ENCODE assay signal across 28 cellular contexts in the genomic region with DNA sequence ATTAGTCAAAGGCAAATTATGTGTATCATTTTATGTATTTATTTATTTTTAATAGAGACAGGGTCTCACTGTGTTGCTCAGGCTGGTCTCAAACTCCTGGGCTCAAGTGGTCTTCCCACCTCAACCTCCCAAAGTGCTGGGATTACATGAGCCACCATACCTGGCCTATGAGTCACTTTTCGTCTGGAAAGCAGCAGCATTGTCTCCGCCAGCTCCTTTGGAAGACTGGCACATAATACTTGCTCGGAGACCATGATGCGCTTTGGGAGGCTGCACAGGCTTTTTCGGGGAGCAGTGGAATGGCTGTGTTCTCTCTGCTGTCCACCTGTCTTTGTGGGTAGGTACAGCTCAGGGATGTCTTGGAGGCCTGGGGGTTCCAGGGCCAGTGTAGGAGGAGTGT.
DNase-seq lines count a peak whose midpoint lies in the region; ATAC-seq, FAIRE-seq and TF ChIP-seq lines count a peak whose summit lies in the region.
"Had no signal": no experiment of that assay in that cellular context is flagged by ENCODE, and none has a peak within 500 bp of the region (broad histone marks: within the 10 kb centered on the region; RNA-seq: fewer than 3 reads in every experiment).

No MANE protein-coding gene starts in this region.

- H3K4me1 ChIP-seq in HUES48 (ENCODE audit: control insufficient read depth, insufficient read depth, low read length): peaks cover 19% of the 10 kb centered on the region
- peaks cover 11% of the 10 kb centered on the region for H3K4me1 ChIP-seq in astrocyte (ENCODE audit: insufficient read depth, low read length)
- peaks cover 14% of the 10 kb centered on the region for H3K4me1 ChIP-seq in hepatocyte (ENCODE audit: insufficient read depth)
- H3K4me1 ChIP-seq: right atrium auricular region had no signal

- FAIRE-seq in astrocyte (lab: Jason Lieb, UNC): no peak
- FAIRE-seq: GM12892 had no signal

- no peaks in the 10 kb centered on the region for H3K9me3 Mint-ChIP-seq in astrocyte (ENCODE audit: unreplicated experiment)
- H3K9me3 Mint-ChIP-seq in activated naive CD4-positive, alpha-beta T cell treated with anti-CD3 and anti-CD28 coated beads, Interleukin-2, amount 50 U/mL, for 72 hours: no peaks in the 10 kb centered on the region
- H3K9me3 Mint-ChIP-seq: activated B cell treated with CpG ODN at 0.5 μM for 24 hours; CD8-positive, alpha-beta memory T cell; neural crest cell had no signal

- H3K27me3 ChIP-seq in HUES48 (ENCODE audit: control insufficient read depth, insufficient read depth, low read length) (no peaks in the 10 kb centered on the region), astrocyte (ENCODE audit: insufficient read depth, low read length) (no peaks in the 10 kb centered on the region), hepatocyte (no peaks in the 10 kb centered on the region)
- H3K27me3 ChIP-seq: brain microvascular endothelial cell, dorsolateral prefrontal cortex, ovary, right atrium auricular region, suprapubic skin had no signal

- H3K36me3 Mint-ChIP-seq in astrocyte (ENCODE audit: low read depth, unreplicated experiment): peaks cover 10% of the 10 kb centered on the region
- H3K36me3 Mint-ChIP-seq in activated naive CD4-positive, alpha-beta T cell treated with anti-CD3 and anti-CD28 coated beads, Interleukin-2, amount 50 U/mL, for 72 hours: no peaks in the 10 kb centered on the region

- peaks cover 14% of the 10 kb centered on the region; the same call in 1 of the 2 replicates for H3K36me3 ChIP-seq in HUES48 (ENCODE audit: control insufficient read depth, insufficient read depth, low read length)
- H3K36me3 ChIP-seq in astrocyte (ENCODE audit: insufficient read depth, low read length): no peaks in the 10 kb centered on the region
- no peaks in the 10 kb centered on the region for H3K36me3 ChIP-seq in hepatocyte (replicated peaks; ENCODE audit: insufficient read depth, low read depth)
- H3K36me3 ChIP-seq: brain microvascular endothelial cell, ovary, right atrium auricular region had no signal

- no peak overlapping the region for H3K4me2 ChIP-seq in astrocyte (ENCODE audit: low read length)
- no peak overlapping the region for H3K4me2 ChIP-seq in hepatocyte
- H3K4me2 ChIP-seq: smooth muscle cell had no signal

- no peak overlapping the region for H3K27ac Mint-ChIP-seq in astrocyte (ENCODE audit: unreplicated experiment)
- H3K27ac Mint-ChIP-seq in activated naive CD4-positive, alpha-beta T cell treated with anti-CD3 and anti-CD28 coated beads, Interleukin-2, amount 50 U/mL, for 72 hours: peak overlapping the region in 1 of 2 donors; percentile 26
- H3K27ac Mint-ChIP-seq: activated B cell treated with CpG ODN at 0.5 μM for 24 hours had no signal

- H3K4me1 Mint-ChIP-seq in astrocyte (ENCODE audit: low read depth, unreplicated experiment): peaks cover 18% of the 10 kb centered on the region

- no peak overlapping the region for H3K4me3 Mint-ChIP-seq in astrocyte (ENCODE audit: unreplicated experiment)
- H3K4me3 Mint-ChIP-seq: activated B cell treated with CpG ODN at 0.5 μM for 24 hours; CD8-positive, alpha-beta memory T cell; neural crest cell had no signal

- peaks cover 24% of the 10 kb centered on the region for H4K20me1 ChIP-seq in astrocyte (ENCODE audit: insufficient read depth, low read length)
- no peaks in the 10 kb centered on the region for H4K20me1 ChIP-seq in hepatocyte (ENCODE audit: insufficient read depth, poor library complexity, severe bottlenecking)

- WGBS in hepatocyte (ENCODE audit: low lambda C conversion rate, missing lambda C conversion rate): 80% methylated on average over 5 of the region's 5 CpGs

- H3K9me3 ChIP-seq in HUES48 (ENCODE audit: control insufficient read depth, insufficient read depth, low read length) (no peaks in the 10 kb centered on the region), astrocyte (ENCODE audit: insufficient read depth, low read depth, low read length) (no peaks in the 10 kb centered on the region), hepatocyte (ENCODE audit: low read depth) (no peaks in the 10 kb centered on the region)
- H3K9me3 ChIP-seq: ovary, right atrium auricular region, suprapubic skin had no signal

- H3K4me3 ChIP-seq in HUES48 (ENCODE audit: low read depth, low read length) (no peak overlapping the region), astrocyte (ENCODE audit: insufficient read depth, low read depth, low read length) (no peak overlapping the region), hepatocyte (no peak overlapping the region), retinal pigment epithelial cell (ENCODE audit: low read length) (no peak overlapping the region)
- H3K4me3 ChIP-seq: dorsolateral prefrontal cortex, ovary, right atrium auricular region, smooth muscle cell, suprapubic skin had no signal

- peak overlapping the region; percentile 3 for H3K27ac ChIP-seq in HUES48 (ENCODE audit: low read depth, low read length)
- no peak overlapping the region for H3K27ac ChIP-seq in astrocyte (ENCODE audit: low read depth, low read length)
- H3K27ac ChIP-seq in hepatocyte: peak overlapping the region; percentile 85
- H3K27ac ChIP-seq: brain microvascular endothelial cell, dorsolateral prefrontal cortex, ovary, right atrium auricular region, RWPE1, suprapubic skin had no signal

- no peak for TF ChIP-seq CTCF in astrocyte (IDR thresholded peaks at IDR 0.05; ENCODE audit: insufficient read depth, low read depth, low read length)
- TF ChIP-seq CTCF in hepatocyte (IDR thresholded peaks at IDR 0.05; ENCODE audit: poor library complexity): no peak
- no peak for TF ChIP-seq CTCF in retinal pigment epithelial cell (conservative IDR thresholded peaks at IDR 0.05; ENCODE audit: low read depth, low read length)

- no peak overlapping the region for H3K9ac ChIP-seq in HUES48 (ENCODE audit: low read depth, low read length)
- no peak overlapping the region for H3K9ac ChIP-seq in astrocyte (ENCODE audit: low read length)

- DNase-seq in astrocyte (ENCODE audit: low read depth) (peak; percentile 53), hepatocyte (ENCODE audit: low spot score) (no peak), retinal pigment epithelial cell (ENCODE audit: low read depth) (peak; percentile 16), NCI-H146 (lab: John Stamatoyannopoulos, UW) (no peak)
- DNase-seq in activated naive CD4-positive, alpha-beta T cell treated with anti-CD3 and anti-CD28 coated beads, Interleukin-2, amount 50 U/mL, for 72 hours (ENCODE audit: low spot score in 2 of 2): no peak
- DNase-seq: activated B cell treated with CpG ODN at 0.5 μM for 24 hours; activated CD4-positive, alpha-beta T cell treated with anti-CD3 and anti-CD28 coated beads, Interleukin-2, amount 50 U/mL, for 1 hour; activated T-cell treated with anti-CD3 and anti-CD28 coated beads, Interleukin-2, amount 50 U/mL, for 48 hours; brain microvascular endothelial cell; CD8-positive, alpha-beta memory T cell; dorsolateral prefrontal cortex; hippocampal formation; mesenchymal stem cell; NCI-H1092 treated with DMSO at 0.1 percent for 48 hours; NCI-H187 treated with DMSO at 0.1 percent for 48 hours; NCI-H2171; NCI-H510A treated with DMSO at 0.1 percent for 48 hours; ovary; stimulated activated naive CD4-positive, alpha-beta T cell treated with Interleukin-2 at 50 U/mL for 16 hours; T-helper 1 cell had no signal

- H2AFZ ChIP-seq in astrocyte (ENCODE audit: low read depth, low read length) (no peak overlapping the region), hepatocyte (no peak overlapping the region)

- H3K79me2 ChIP-seq in astrocyte (ENCODE audit: insufficient read depth, low read length) (no peaks in the 10 kb centered on the region), hepatocyte (no peaks in the 10 kb centered on the region)

- H3K27me3 Mint-ChIP-seq in astrocyte (ENCODE audit: low read depth, unreplicated experiment): no peaks in the 10 kb centered on the region
- H3K27me3 Mint-ChIP-seq: activated B cell treated with CpG ODN at 0.5 μM for 24 hours; CD8-positive, alpha-beta memory T cell had no signal

- no peak for ATAC-seq in activated naive CD4-positive, alpha-beta T cell treated with anti-CD3 and anti-CD28 coated beads, Interleukin-2, amount 50 U/mL, for 72 hours
- ATAC-seq in GM18511 (IDR thresholded peaks at IDR 0.05; ENCODE audit: unreplicated experiment): no peak

- H3K9me2 ChIP-seq in hepatocyte (replicated peaks; ENCODE audit: insufficient read depth): no peaks in the 10 kb centered on the region

Comparison
In these comparisons a context has a peak if more than half of its experiments do, and no peak if none do; other contexts are left out.
1. DNase-seq: peak in astrocyte (single experiment) and retinal pigment epithelial cell (single experiment); none in hepatocyte (single experiment), activated naive CD4-positive, alpha-beta T cell treated with anti-CD3 and anti-CD28 coated beads, Interleukin-2, amount 50 U/mL, for 72 hours (0 of 2) and NCI-H146 (single experiment).